In genomic region chr1:12245733-12246132, GRCh38 we compare ENCODE assay signal across 21 cellular contexts. TPM values are rescaled to one million over a fixed set of nuclear protein-coding genes. Genes with fewer than 3 reads are reported as not detected.
DNase-seq lines count a peak whose midpoint lies in the region; ATAC-seq and TF ChIP-seq lines count a peak whose summit lies in the region.
"Had no signal": no experiment of that assay in that cellular context is flagged by ENCODE, and none has a peak within 500 bp of the region (broad histone marks: within the 10 kb centered on the region; RNA-seq: fewer than 3 reads in every experiment).

No MANE protein-coding gene starts in this region.

- TF ChIP-seq POLR2A in vagina (IDR thresholded peaks at IDR 0.05) (no peak), spleen (IDR thresholded peaks at IDR 0.05) (no peak)

- H4K20me1 ChIP-seq in mammary epithelial cell (ENCODE audit: insufficient read depth, low read length): no peaks in the 10 kb centered on the region

- peaks cover 6% of the 10 kb centered on the region for H3K79me2 ChIP-seq in mammary epithelial cell (ENCODE audit: insufficient read depth, low read length)

- ATAC-seq in stimulated activated effector memory CD8-positive, alpha-beta T cell treated with anti-CD3 and anti-CD28 coated beads, Interleukin-12 subunit alpha, Interleukin-12 subunit beta, amount 100 ng/mL, for 72 hours: no peak
- ATAC-seq: Right ventricle myocardium inferior had no signal

- no peaks in the 10 kb centered on the region for H3K27me3 ChIP-seq in mammary epithelial cell (ENCODE audit: insufficient read depth, low read length)
- no peaks in the 10 kb centered on the region for H3K27me3 ChIP-seq in adipocyte (replicated peaks; ENCODE audit: control insufficient read depth, insufficient read depth, low read length)
- H3K27me3 ChIP-seq in vagina: no peaks in the 10 kb centered on the region
- H3K27me3 ChIP-seq in spleen (replicated peaks in 1 of 7): no peaks in the 10 kb centered on the region
- H3K27me3 ChIP-seq in ascending aorta: no peaks in the 10 kb centered on the region
- no peaks in the 10 kb centered on the region for H3K27me3 ChIP-seq in MG63
- H3K27me3 ChIP-seq: BLaER1, SJCRH30 had no signal

- H3K4me1 ChIP-seq in mammary epithelial cell (ENCODE audit: insufficient read depth, low read length) (no peaks in the 10 kb centered on the region), adipocyte (ENCODE audit: control insufficient read depth, insufficient read depth, low read length) (peaks cover 40% of the 10 kb centered on the region), vagina (peaks cover 15% of the 10 kb centered on the region), spleen (no peaks in the 10 kb centered on the region), ascending aorta (no peaks in the 10 kb centered on the region)
- H3K4me1 ChIP-seq: BLaER1, SJCRH30 had no signal

- peaks cover 13% of the 10 kb centered on the region for H3K36me3 ChIP-seq in mammary epithelial cell (ENCODE audit: insufficient read depth, low read length)
- peaks cover 75% of the 10 kb centered on the region for H3K36me3 ChIP-seq in adipocyte (ENCODE audit: control insufficient read depth, insufficient read depth, low read length, severe bottlenecking)
- peaks cover 0 to 56% of the 10 kb centered on the region in 2 donors for H3K36me3 ChIP-seq in vagina
- peaks cover 13 to 100% (median 85%) of the 10 kb centered on the region in 6 donors for H3K36me3 ChIP-seq in spleen
- peaks cover 62 to 87% of the 10 kb centered on the region in 2 donors for H3K36me3 ChIP-seq in ascending aorta
- H3K36me3 ChIP-seq in MG63: peaks cover 49% of the 10 kb centered on the region

- dilution Hi-C loops in mammary epithelial cell (cut with HindIII; ENCODE audit: low sequenced_read_pairs): no loop called here

- no peak overlapping the region for H3K4me2 ChIP-seq in mammary epithelial cell (ENCODE audit: insufficient read depth, low read depth, low read length)
- H3K4me2 ChIP-seq: BLaER1 had no signal

- H3K27ac Mint-ChIP-seq in MCF 10A (ENCODE audit: low read depth, unreplicated experiment): peak overlapping the region; percentile 66
- peak overlapping the region; percentile 11 for H3K27ac Mint-ChIP-seq in stimulated activated effector memory CD8-positive, alpha-beta T cell treated with anti-CD3 and anti-CD28 coated beads, Interleukin-12 subunit alpha, Interleukin-12 subunit beta, amount 100 ng/mL, for 72 hours

- BruUV-seq in MCF 10A (replicated peaks; lab: Mats Ljungman, UMichigan): TSS peak; percentile 17
- no TSS peak for BruUV-seq in mammary epithelial cell (replicated peaks; lab: Mats Ljungman, UMichigan)

- peaks cover 18% of the 10 kb centered on the region for H3K4me1 Mint-ChIP-seq in MCF 10A (ENCODE audit: insufficient read depth, unreplicated experiment)
- H3K4me1 Mint-ChIP-seq in stimulated activated effector memory CD8-positive, alpha-beta T cell treated with anti-CD3 and anti-CD28 coated beads, Interleukin-12 subunit alpha, Interleukin-12 subunit beta, amount 100 ng/mL, for 72 hours: no peaks in the 10 kb centered on the region

- H3K9me3 Mint-ChIP-seq in MCF 10A (ENCODE audit: unreplicated experiment): no peaks in the 10 kb centered on the region
- H3K9me3 Mint-ChIP-seq in stimulated activated effector memory CD8-positive, alpha-beta T cell treated with anti-CD3 and anti-CD28 coated beads, Interleukin-12 subunit alpha, Interleukin-12 subunit beta, amount 100 ng/mL, for 72 hours: no peaks in the 10 kb centered on the region
- H3K9me3 Mint-ChIP-seq: CD4-positive, CD25-positive, alpha-beta regulatory T cell had no signal

- peaks cover 77% of the 10 kb centered on the region for H3K36me3 Mint-ChIP-seq in MCF 10A (ENCODE audit: insufficient read depth, unreplicated experiment)
- peaks cover 89% of the 10 kb centered on the region for H3K36me3 Mint-ChIP-seq in stimulated activated effector memory CD8-positive, alpha-beta T cell treated with anti-CD3 and anti-CD28 coated beads, Interleukin-12 subunit alpha, Interleukin-12 subunit beta, amount 100 ng/mL, for 72 hours

- H2AFZ ChIP-seq in mammary epithelial cell (ENCODE audit: low read depth, low read length): no peak overlapping the region

- in situ Hi-C loops in mammary epithelial cell (cut with MboI; ENCODE audit: low sequenced_read_pairs in 2 of 2): no loop called here

- H3K9me3 ChIP-seq in mammary epithelial cell (replicated peaks; ENCODE audit: insufficient read depth, low read length) (no peaks in the 10 kb centered on the region), adipocyte (ENCODE audit: control insufficient read depth, low read length) (no peaks in the 10 kb centered on the region), vagina (no peaks in the 10 kb centered on the region), spleen (no peaks in the 10 kb centered on the region), ascending aorta (no peaks in the 10 kb centered on the region), MG63 (no peaks in the 10 kb centered on the region)
- H3K9me3 ChIP-seq: BLaER1, SJCRH30 had no signal

- POLR2A ChIA-PET in MCF 10A (lab: Yijun Ruan, JAX): interaction anchor here (1.3 to 1.4 kb wide), 2 partner anchors 12 to 31 kb away, joined by 4 read pairs; no protein-coding TSS in a partner anchor

- no peak for DNase-seq in MCF 10A (ENCODE audit: unreplicated experiment)
- no peak for DNase-seq in mammary epithelial cell
- no peak for DNase-seq in adipocyte (ENCODE audit: low read depth)
- DNase-seq in stimulated activated effector memory CD8-positive, alpha-beta T cell treated with anti-CD3 and anti-CD28 coated beads, Interleukin-12 subunit alpha, Interleukin-12 subunit beta, amount 100 ng/mL, for 72 hours (ENCODE audit: low spot score in 2 of 2): no peak
- DNase-seq in vagina (ENCODE audit: extremely low spot score in 2 of 2): no peak
- DNase-seq in spleen: no peak
- no peak for DNase-seq in ascending aorta (ENCODE audit: low spot score in 2 of 2)
- no peak for DNase-seq in MG63
- DNase-seq: CD4-positive, CD25-positive, alpha-beta regulatory T cell; DMS153; H7; KBM-7; MM.1S; NCI-H2029; NCI-H446; NCI-H524 treated with DMSO at 0.1 percent for 48 hours; NCI-H774; SJCRH30 had no signal

- no peak overlapping the region for H3K4me3 Mint-ChIP-seq in MCF 10A (ENCODE audit: unreplicated experiment)
- no peak overlapping the region for H3K4me3 Mint-ChIP-seq in stimulated activated effector memory CD8-positive, alpha-beta T cell treated with anti-CD3 and anti-CD28 coated beads, Interleukin-12 subunit alpha, Interleukin-12 subunit beta, amount 100 ng/mL, for 72 hours
- H3K4me3 Mint-ChIP-seq: CD4-positive, CD25-positive, alpha-beta regulatory T cell had no signal

- intact Hi-C loops in MCF 10A (cut with micrococcal nuclease): no loop called here
- intact Hi-C loops in mammary epithelial cell (cut with micrococcal nuclease): no loop called here
- intact Hi-C loops in vagina (cut with DNase I): no loop called here
- intact Hi-C loops in spleen (cut with DNase I; ENCODE audit: low total_unique reads): no loop called here
- intact Hi-C loops in ascending aorta (cut with DNase I): no loop called here

- no peak overlapping the region for H3K4me3 ChIP-seq in mammary epithelial cell (replicated peaks in 1 of 3; ENCODE audit: insufficient read depth in 1 of 3, low read depth in 2 of 3, low read length in 3 of 3)
- no peak overlapping the region for H3K4me3 ChIP-seq in adipocyte (ENCODE audit: low read length)
- H3K4me3 ChIP-seq in vagina: no peak overlapping the region
- no peak overlapping the region for H3K4me3 ChIP-seq in spleen
- no peak overlapping the region for H3K4me3 ChIP-seq in ascending aorta
- no peak overlapping the region for H3K4me3 ChIP-seq in MG63
- H3K4me3 ChIP-seq: BLaER1, SJCRH30 had no signal

- TF ChIP-seq CTCF in MCF 10A (IDR thresholded peaks at IDR 0.05; ENCODE audit: unreplicated experiment) (no peak), mammary epithelial cell (conservative IDR thresholded peaks at IDR 0.05 in 1 of 2, IDR thresholded peaks at IDR 0.05 in 1 of 2; ENCODE audit: extremely low read depth in 1 of 2, insufficient read depth in 1 of 2, low read depth in 1 of 2, low read length in 2 of 2) (no peak), vagina (IDR thresholded peaks at IDR 0.05) (no peak), spleen (IDR thresholded peaks at IDR 0.05 in 8 of 11, conservative IDR thresholded peaks at IDR 0.05 in 3 of 11) (no peak), ascending aorta (IDR thresholded peaks at IDR 0.05) (no peak)

- H3K9ac ChIP-seq in mammary epithelial cell (ENCODE audit: insufficient read depth, low read length) (no peak overlapping the region), adipocyte (ENCODE audit: low read length) (peak overlapping the region; percentile 17)
- H3K9ac ChIP-seq: BLaER1 had no signal

- CTCF ChIA-PET in MCF 10A (lab: Yijun Ruan, JAX): interaction anchor here (0.5 to 1.5 kb wide), 3 partner anchors 12 to 37 kb away, joined by 3 to 4 read pairs (median 3); no protein-coding TSS in a partner anchor
- CTCF ChIA-PET in mammary epithelial cell (lab: Charles Lee; ENCODE audit: low non-redundant PET): no interaction called here

- no peak overlapping the region for H3K27ac ChIP-seq in mammary epithelial cell (ENCODE audit: insufficient read depth, low read depth, low read length)
- peak overlapping the region; percentile 16 for H3K27ac ChIP-seq in vagina
- no peak overlapping the region for H3K27ac ChIP-seq in spleen
- H3K27ac ChIP-seq in ascending aorta: no peak overlapping the region
- H3K27ac ChIP-seq: 22Rv1, BLaER1, SJCRH30 had no signal

- no peaks in the 10 kb centered on the region for H3K27me3 Mint-ChIP-seq in MCF 10A (ENCODE audit: insufficient read depth, unreplicated experiment)
- H3K27me3 Mint-ChIP-seq: CD4-positive, CD25-positive, alpha-beta regulatory T cell had no signal

RNA-seq across cellular contexts. Expression of gene VPS13D, which starts 15.9 kb away (rescaled TPM):
- total RNA-seq in MCF 10A (2022) (36.5 and 39.3 TPM in 2 replicates), mammary epithelial cell (10 to 100 TPM; 57.3 to 64.7 TPM), vagina (88.9 TPM), spleen (100 to 1,000 TPM in 1 of 7 donors, 10 to 100 TPM in 6; 70.3 to 108 (median 93.7) TPM), ascending aorta (28.3 TPM)
- polyA plus RNA-seq in mammary epithelial cell (15.2 TPM), spleen (10 to 100 TPM; 10.1 to 15.3 (median 10.5) TPM)
- polyA minus RNA-seq in mammary epithelial cell: 73.6 TPM
- 12.1 and 16.2 TPM in 2 replicates for total RNA-seq in MG63 (2014; rRNA removed; shearing (Covaris generic); ENCODE audit: low replicate concordance)
